1 cellular context compared by ENCODE assay signal in genomic region chr1:215119719-215120118, GRCh38.
TF ChIP-seq lines count a peak whose summit lies in the region.

No MANE protein-coding gene starts in this region.

TF ChIP-seq in IMR-90, 13 proteins besides CTCF, POLR2A, EP300 and RAD21 (continued from another document):
- TF ChIP-seq NFE2L2 (IDR thresholded peaks at IDR 0.05; ENCODE audit: low read depth, low read length) = no peak
